In the genomic region with DNA sequence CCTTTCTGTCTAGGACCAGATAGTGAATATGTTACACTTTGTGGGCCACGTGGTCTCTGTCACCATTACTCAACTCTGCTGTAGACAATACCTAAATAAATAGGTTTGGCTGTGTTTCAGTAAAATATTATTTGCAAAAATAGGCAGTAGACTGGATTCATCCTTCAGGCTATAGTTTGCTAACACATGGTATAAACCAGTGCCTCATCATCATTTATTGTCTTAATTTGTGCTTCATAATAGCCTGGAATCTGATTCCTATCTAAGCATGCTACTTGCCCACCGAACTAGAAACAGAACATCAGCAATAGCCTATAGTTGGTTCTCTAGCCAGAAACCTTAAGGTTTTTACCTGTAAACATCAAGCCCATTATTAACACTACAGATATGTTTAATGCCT, we compare ENCODE assay signal across 9 cellular contexts.
"Had no signal": no experiment of that assay in that cellular context is flagged by ENCODE, and none has a peak within 500 bp of the region (broad histone marks: within the 10 kb centered on the region; RNA-seq: fewer than 3 reads in every experiment).

No MANE protein-coding gene starts in this region.

- H3K9me3 ChIP-seq: HAP-1 had no signal

- H3K27ac ChIP-seq: GM23248, HL-60 had no signal

- H3K9ac ChIP-seq: GM23248 had no signal

- H3K36me3 ChIP-seq: HAP-1 had no signal

- DNase-seq: GM23248, GOT3, H7, HFFc6, KBM-7 had no signal

- H3K4me3 ChIP-seq: GM23248, HAP-1 had no signal

- H2AFZ ChIP-seq: GM23248 had no signal

- ATAC-seq: HCT116, HepG2 had no signal
